8 cellular contexts compared by ENCODE assay signal in genomic region chr13:39612023-39612637, GRCh38. TPM values are rescaled to one million over a fixed set of nuclear protein-coding genes. Genes with fewer than 3 reads are reported as not detected.
DNase-seq lines count a peak whose midpoint lies in the region; ATAC-seq, FAIRE-seq and TF ChIP-seq lines count a peak whose summit lies in the region.

No MANE protein-coding gene starts in this region.

- no peaks in the 10 kb centered on the region for H3K27me3 ChIP-seq in kidney epithelial cell (ENCODE audit: control insufficient read depth, insufficient read depth, low read length)

- no peak for ATAC-seq in GM18505 (IDR thresholded peaks at IDR 0.05; ENCODE audit: unreplicated experiment)

- H3K4me3 ChIP-seq in cardiac fibroblast (replicated peaks in 1 of 2; ENCODE audit: low read depth in 2 of 2, low read length in 2 of 2) (no peak overlapping the region), kidney epithelial cell (ENCODE audit: low read depth, low read length) (no peak overlapping the region)

- TF ChIP-seq CTCF in cardiac fibroblast (IDR thresholded peaks at IDR 0.05; ENCODE audit: low read depth, low read length) (peak; percentile 70), kidney epithelial cell (IDR thresholded peaks at IDR 0.05; ENCODE audit: insufficient read depth, low read length, poor library complexity, severe bottlenecking) (peak; percentile 75)

- DNase-seq in GM12892 (ENCODE audit: insufficient read length) (no peak), NCI-H2029 (lab: John Stamatoyannopoulos, UW) (peak; percentile 17), T-helper 9 cell (peak; percentile 54), cardiac fibroblast (ENCODE audit: low read depth in 2 of 2) (peak; percentile 86), kidney epithelial cell (ENCODE audit: low read depth) (no peak)
- DNase-seq in stimulated activated CD4-positive, alpha-beta T cell treated with anti-CD3 and anti-CD28 coated beads, Interleukin-4, amount 100 ng/mL, for 24 hours = peak; percentile 75

- peak; percentile 56 for FAIRE-seq in A204.1 (lab: Jason Lieb, UNC)
- peak; percentile 30 for FAIRE-seq in GM12892 (lab: Jason Lieb, UNC)

- TF ChIP-seq POLR2A in GM12892 (IDR thresholded peaks at IDR 0.05; ENCODE audit: low read depth, low read length) = no peak
- TF ChIP-seq POLR2A in GM18505 (IDR thresholded peaks at IDR 0.05; ENCODE audit: borderline replicate concordance, extremely low read depth, insufficient read depth, insufficient read length) = no peak

- H3K36me3 ChIP-seq in kidney epithelial cell (ENCODE audit: control insufficient read depth, insufficient read depth, low read length) = no peaks in the 10 kb centered on the region

RNA-seq across cellular contexts. Expression of gene LHFPL6, which starts 9.1 kb away (rescaled TPM):
- 2.7 TPM for polyA plus RNA-seq in GM12892 (2012; ENCODE audit: missing spikeins)
- 5.7 and 7.0 TPM in 2 replicates for total RNA-seq in kidney epithelial cell

RNA-seq across cellular contexts. Expression of gene COG6, which starts 43.3 kb away (rescaled TPM):
- polyA plus RNA-seq in GM12892 (2012; ENCODE audit: missing spikeins) = 17.1 TPM
- 13.8 and 15.4 TPM in 2 replicates for total RNA-seq in kidney epithelial cell

Comparison
In these comparisons a context has a peak if more than half of its experiments do, and no peak if none do; other contexts are left out.
1. DNase-seq: peak in NCI-H2029 (single experiment), T-helper 9 cell (single experiment), cardiac fibroblast (2 of 2) and stimulated activated CD4-positive, alpha-beta T cell treated with anti-CD3 and anti-CD28 coated beads, Interleukin-4, amount 100 ng/mL, for 24 hours (single experiment); none in GM12892 (single experiment) and kidney epithelial cell (single experiment).